1 cellular context compared by ENCODE assay signal in genomic region chr19:876780-877314, GRCh38.
A peak's percentile ranks its signal among the peaks of the same experiment; 100 is the strongest.
TF ChIP-seq lines count a peak whose summit lies in the region.

No MANE protein-coding gene starts in this region.

TF ChIP-seq in K562, 482 proteins besides CTCF, POLR2A, EP300 and RAD21:
- no peak for TF ChIP-seq HNRNPL (IDR thresholded peaks at IDR 0.05; ENCODE audit: low read depth, low read length)
- TF ChIP-seq ZBTB7A (IDR thresholded peaks at IDR 0.05; ENCODE audit: borderline replicate concordance, control insufficient read depth, low read depth, low read length), result 0 out of 2 replicates have a peak, but pooled peaks have one; percentile 32
- no peak for TF ChIP-seq ZNF217 (CRISPR knock-in tag; IDR thresholded peaks at IDR 0.05)
- TF ChIP-seq POLR2G (IDR thresholded peaks at IDR 0.05; ENCODE audit: low read depth, low read length), result peak; percentile 61; the same call in 1 of the 2 replicates
- TF ChIP-seq, protein P1, sequence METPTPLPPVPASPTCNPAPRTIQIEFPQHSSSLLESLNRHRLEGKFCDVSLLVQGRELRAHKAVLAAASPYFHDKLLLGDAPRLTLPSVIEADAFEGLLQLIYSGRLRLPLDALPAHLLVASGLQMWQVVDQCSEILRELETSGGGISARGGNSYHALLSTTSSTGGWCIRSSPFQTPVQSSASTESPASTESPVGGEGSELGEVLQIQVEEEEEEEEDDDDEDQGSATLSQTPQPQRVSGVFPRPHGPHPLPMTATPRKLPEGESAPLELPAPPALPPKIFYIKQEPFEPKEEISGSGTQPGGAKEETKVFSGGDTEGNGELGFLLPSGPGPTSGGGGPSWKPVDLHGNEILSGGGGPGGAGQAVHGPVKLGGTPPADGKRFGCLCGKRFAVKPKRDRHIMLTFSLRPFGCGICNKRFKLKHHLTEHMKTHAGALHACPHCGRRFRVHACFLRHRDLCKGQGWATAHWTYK (CRISPR knock-in tag; IDR thresholded peaks at IDR 0.05), result peak; percentile 90; the same call in 1 of the 2 replicates
- TF ChIP-seq ZBTB33 (CRISPR knock-in tag; IDR thresholded peaks at IDR 0.05), result peak; percentile 64
- TF ChIP-seq PHB (CRISPR knock-in tag; IDR thresholded peaks at IDR 0.05), result no peak
- TF ChIP-seq RBM22 (IDR thresholded peaks at IDR 0.05; ENCODE audit: low read depth, low read length, poor library complexity, severe bottlenecking), result peak; percentile 4
- no peak for TF ChIP-seq ZNF232 (CRISPR knock-in tag; IDR thresholded peaks at IDR 0.05)
- TF ChIP-seq, protein P2, sequence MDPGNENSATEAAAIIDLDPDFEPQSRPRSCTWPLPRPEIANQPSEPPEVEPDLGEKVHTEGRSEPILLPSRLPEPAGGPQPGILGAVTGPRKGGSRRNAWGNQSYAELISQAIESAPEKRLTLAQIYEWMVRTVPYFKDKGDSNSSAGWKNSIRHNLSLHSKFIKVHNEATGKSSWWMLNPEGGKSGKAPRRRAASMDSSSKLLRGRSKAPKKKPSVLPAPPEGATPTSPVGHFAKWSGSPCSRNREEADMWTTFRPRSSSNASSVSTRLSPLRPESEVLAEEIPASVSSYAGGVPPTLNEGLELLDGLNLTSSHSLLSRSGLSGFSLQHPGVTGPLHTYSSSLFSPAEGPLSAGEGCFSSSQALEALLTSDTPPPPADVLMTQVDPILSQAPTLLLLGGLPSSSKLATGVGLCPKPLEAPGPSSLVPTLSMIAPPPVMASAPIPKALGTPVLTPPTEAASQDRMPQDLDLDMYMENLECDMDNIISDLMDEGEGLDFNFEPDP (CRISPR knock-in tag; IDR thresholded peaks at IDR 0.05), result no peak
- TF ChIP-seq CCAR2 (IDR thresholded peaks at IDR 0.05; ENCODE audit: low read depth, low read length), result no peak
- TF ChIP-seq, protein P3, sequence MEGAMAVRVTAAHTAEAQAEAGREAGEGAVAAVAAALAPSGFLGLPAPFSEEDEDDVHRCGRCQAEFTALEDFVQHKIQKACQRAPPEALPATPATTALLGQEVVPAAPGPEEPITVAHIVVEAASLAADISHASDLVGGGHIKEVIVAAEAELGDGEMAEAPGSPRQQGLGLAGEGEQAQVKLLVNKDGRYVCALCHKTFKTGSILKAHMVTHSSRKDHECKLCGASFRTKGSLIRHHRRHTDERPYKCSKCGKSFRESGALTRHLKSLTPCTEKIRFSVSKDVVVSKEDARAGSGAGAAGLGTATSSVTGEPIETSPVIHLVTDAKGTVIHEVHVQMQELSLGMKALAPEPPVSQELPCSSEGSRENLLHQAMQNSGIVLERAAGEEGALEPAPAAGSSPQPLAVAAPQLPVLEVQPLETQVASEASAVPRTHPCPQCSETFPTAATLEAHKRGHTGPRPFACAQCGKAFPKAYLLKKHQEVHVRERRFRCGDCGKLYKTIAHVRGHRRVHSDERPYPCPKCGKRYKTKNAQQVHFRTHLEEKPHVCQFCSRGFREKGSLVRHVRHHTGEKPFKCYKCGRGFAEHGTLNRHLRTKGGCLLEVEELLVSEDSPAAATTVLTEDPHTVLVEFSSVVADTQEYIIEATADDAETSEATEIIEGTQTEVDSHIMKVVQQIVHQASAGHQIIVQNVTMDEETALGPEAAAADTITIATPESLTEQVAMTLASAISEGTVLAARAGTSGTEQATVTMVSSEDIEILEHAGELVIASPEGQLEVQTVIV (CRISPR knock-in tag; IDR thresholded peaks at IDR 0.05; ENCODE audit: borderline replicate concordance), result no peak
- peak; percentile 34 for TF ChIP-seq HMGN3 (IDR thresholded peaks at IDR 0.05; ENCODE audit: borderline replicate concordance, extremely low read depth, insufficient read length, low read depth, low read length)
- TF ChIP-seq ARID2 (IDR thresholded peaks at IDR 0.05), result no peak
- TF ChIP-seq CREM (IDR thresholded peaks at IDR 0.05; ENCODE audit: low read depth), result no peak
- TF ChIP-seq ZKSCAN1 (IDR thresholded peaks at IDR 0.05; ENCODE audit: low read depth, low read length), result no peak
- TF ChIP-seq NFIX (CRISPR knock-in tag; IDR thresholded peaks at IDR 0.05; ENCODE audit: low read depth), result no peak
